ENCODE assay signal across 23 cellular contexts in the genomic region with DNA sequence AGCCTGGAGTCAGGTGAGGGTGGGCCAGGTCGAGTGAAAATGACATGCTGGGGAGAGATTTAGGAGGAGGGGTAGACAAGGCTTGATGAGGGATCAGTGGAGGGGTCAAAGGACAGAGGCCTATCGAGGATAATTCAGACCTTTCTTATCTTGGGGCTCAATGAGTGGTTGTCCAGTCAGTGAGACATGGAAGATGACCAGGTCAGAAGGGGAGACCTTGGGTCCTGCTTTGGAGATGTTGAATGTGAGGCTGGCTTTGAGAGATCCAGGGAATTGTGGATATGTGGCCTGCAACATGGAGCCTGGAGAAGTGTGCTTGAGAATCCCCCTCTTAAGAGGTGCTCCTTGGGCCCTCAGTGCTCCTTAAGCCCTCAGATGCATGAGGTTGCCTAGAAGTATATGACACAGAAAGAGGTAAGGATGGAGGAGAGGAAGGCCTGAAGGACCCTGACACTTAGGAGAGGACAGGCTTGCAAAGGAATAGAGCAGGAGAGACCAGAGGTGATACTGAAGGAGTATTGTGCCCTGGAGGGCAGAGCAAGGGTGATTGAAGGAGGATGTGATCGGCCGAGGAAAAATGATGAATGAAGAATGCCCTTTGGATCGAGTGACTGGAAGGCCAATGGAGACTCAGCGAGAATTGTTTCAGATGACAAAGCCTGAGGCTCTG.
DNase-seq lines count a peak whose midpoint lies in the region; TF ChIP-seq lines count a peak whose summit lies in the region.
"Had no signal": no experiment of that assay in that cellular context is flagged by ENCODE, and none has a peak within 500 bp of the region (broad histone marks: within the 10 kb centered on the region; RNA-seq: fewer than 3 reads in every experiment).

No MANE protein-coding gene starts in this region.

- no peaks in the 10 kb centered on the region for H3K9me2 ChIP-seq in Karpas-422 (replicated peaks; ENCODE audit: insufficient read depth, low read length)

- TF ChIP-seq CTCF in OCI-LY3 (IDR thresholded peaks at IDR 0.05; ENCODE audit: low read depth, low read length) (no peak), esophagus muscularis mucosa (IDR thresholded peaks at IDR 0.05) (no peak)

- H3K27ac ChIP-seq in BLaER1 (peak overlapping the region; percentile 98), OCI-LY3 (ENCODE audit: low read length) (peak overlapping the region; percentile 86), esophagus muscularis mucosa (replicated peaks in 1 of 4) (no peak overlapping the region), Karpas-422 (ENCODE audit: low read length) (no peak overlapping the region)
- H3K27ac ChIP-seq: HL-60, KMS-11, SK-N-MC had no signal

- H3K79me2 ChIP-seq in OCI-LY3 (ENCODE audit: low read length) (no peaks in the 10 kb centered on the region), Karpas-422 (ENCODE audit: low read length) (no peaks in the 10 kb centered on the region)

- H3K27me3 ChIP-seq in BLaER1 (no peaks in the 10 kb centered on the region), OCI-LY3 (ENCODE audit: low read depth, low read length) (no peaks in the 10 kb centered on the region), esophagus muscularis mucosa (peaks cover 0 to 21% (median 0%) of the 10 kb centered on the region in 4 donors), Karpas-422 (ENCODE audit: low read length) (no peaks in the 10 kb centered on the region)

- H3K4me3 ChIP-seq in BLaER1 (peak overlapping the region; percentile 46), OCI-LY3 (ENCODE audit: low read length) (no peak overlapping the region), esophagus muscularis mucosa (no peak overlapping the region), Karpas-422 (ENCODE audit: low read length) (no peak overlapping the region)
- H3K4me3 ChIP-seq: SK-N-MC had no signal

- 74% methylated on average over 6 of the region's 6 CpGs for WGBS in esophagus muscularis mucosa

- H3K9ac ChIP-seq in BLaER1 (peak overlapping the region; percentile 85), OCI-LY3 (ENCODE audit: low read length) (no peak overlapping the region), Karpas-422 (ENCODE audit: low read length) (no peak overlapping the region)
- H3K9ac ChIP-seq: KMS-11 had no signal

- no peak for TF ChIP-seq EP300 in esophagus muscularis mucosa (IDR thresholded peaks at IDR 0.05)

- H3K9me3 ChIP-seq in BLaER1 (peaks cover 19% of the 10 kb centered on the region), OCI-LY3 (ENCODE audit: insufficient read depth, low read length) (no peaks in the 10 kb centered on the region), esophagus muscularis mucosa (no peaks in the 10 kb centered on the region), Karpas-422 (ENCODE audit: low read length) (no peaks in the 10 kb centered on the region)

- DNase-seq in esophagus muscularis mucosa (ENCODE audit: extremely low spot score) (peak; percentile 81), ureter (ENCODE audit: low spot score) (peak; percentile 10), RPMI8226 (no peak), Karpas-422 (no peak), NCI-H82 (lab: John Stamatoyannopoulos, UW) (no peak)
- DNase-seq: AML-193; CD8-positive, alpha-beta memory T cell; DMS 273 treated with DMSO at 0.1 percent for 48 hours; DMS79; GF-D8; GOT3; NCI-H1092 treated with DMSO at 0.1 percent for 48 hours; NCI-H1436 treated with DMSO at 0.1 percent for 48 hours; NCI-H1930; NCI-H446 treated with DMSO at 0.1 percent for 48 hours; NCI-H526; SIG-M5; SW 1271 had no signal

- H3K4me1 ChIP-seq in BLaER1: peaks cover 96% of the 10 kb centered on the region
- peaks cover 45% of the 10 kb centered on the region for H3K4me1 ChIP-seq in OCI-LY3 (ENCODE audit: low read length)
- H3K4me1 ChIP-seq in esophagus muscularis mucosa: no peaks in the 10 kb centered on the region
- H3K4me1 ChIP-seq in Karpas-422 (ENCODE audit: low read length): no peaks in the 10 kb centered on the region

- no peak for TF ChIP-seq POLR2A in esophagus muscularis mucosa (IDR thresholded peaks at IDR 0.05; ENCODE audit: low read depth)

- no peak overlapping the region for H2AFZ ChIP-seq in OCI-LY3 (ENCODE audit: low read depth, low read length)
- no peak overlapping the region for H2AFZ ChIP-seq in Karpas-422 (ENCODE audit: low read length)

- intact Hi-C loops in esophagus muscularis mucosa (cut with DNase I): no loop called here

- H4K20me1 ChIP-seq in BLaER1 (no peaks in the 10 kb centered on the region), OCI-LY3 (ENCODE audit: insufficient read depth, low read length) (no peaks in the 10 kb centered on the region), Karpas-422 (ENCODE audit: insufficient read depth, low read depth, low read length) (no peaks in the 10 kb centered on the region)

- H3K36me3 ChIP-seq in BLaER1 (peaks cover 9% of the 10 kb centered on the region; the same call in 1 of the 2 replicates), OCI-LY3 (replicated peaks; ENCODE audit: low read depth, low read length) (no peaks in the 10 kb centered on the region), esophagus muscularis mucosa (no peaks in the 10 kb centered on the region), Karpas-422 (ENCODE audit: insufficient read depth, low read length) (no peaks in the 10 kb centered on the region)

- peak overlapping the region; percentile 96 for H3K4me2 ChIP-seq in BLaER1
- H3K4me2 ChIP-seq in OCI-LY3 (ENCODE audit: low read length): peak overlapping the region; percentile 65; the same call in 1 of the 2 replicates
- no peak overlapping the region for H3K4me2 ChIP-seq in Karpas-422 (ENCODE audit: low read depth, low read length, poor library complexity, severe bottlenecking)
- H3K4me2 ChIP-seq: KMS-11 had no signal

Comparison
In these comparisons a context has a peak if more than half of its experiments do, and no peak if none do; other contexts are left out.
1. H3K27ac ChIP-seq: peak in BLaER1 (single experiment) and OCI-LY3 (single experiment); none in esophagus muscularis mucosa (0 of 4) and Karpas-422 (single experiment).
2. DNase-seq: peak in esophagus muscularis mucosa (single experiment) and ureter (single experiment); none in RPMI8226 (single experiment), Karpas-422 (single experiment) and NCI-H82 (single experiment).